1 cellular context compared by ENCODE assay signal in the genomic region with DNA sequence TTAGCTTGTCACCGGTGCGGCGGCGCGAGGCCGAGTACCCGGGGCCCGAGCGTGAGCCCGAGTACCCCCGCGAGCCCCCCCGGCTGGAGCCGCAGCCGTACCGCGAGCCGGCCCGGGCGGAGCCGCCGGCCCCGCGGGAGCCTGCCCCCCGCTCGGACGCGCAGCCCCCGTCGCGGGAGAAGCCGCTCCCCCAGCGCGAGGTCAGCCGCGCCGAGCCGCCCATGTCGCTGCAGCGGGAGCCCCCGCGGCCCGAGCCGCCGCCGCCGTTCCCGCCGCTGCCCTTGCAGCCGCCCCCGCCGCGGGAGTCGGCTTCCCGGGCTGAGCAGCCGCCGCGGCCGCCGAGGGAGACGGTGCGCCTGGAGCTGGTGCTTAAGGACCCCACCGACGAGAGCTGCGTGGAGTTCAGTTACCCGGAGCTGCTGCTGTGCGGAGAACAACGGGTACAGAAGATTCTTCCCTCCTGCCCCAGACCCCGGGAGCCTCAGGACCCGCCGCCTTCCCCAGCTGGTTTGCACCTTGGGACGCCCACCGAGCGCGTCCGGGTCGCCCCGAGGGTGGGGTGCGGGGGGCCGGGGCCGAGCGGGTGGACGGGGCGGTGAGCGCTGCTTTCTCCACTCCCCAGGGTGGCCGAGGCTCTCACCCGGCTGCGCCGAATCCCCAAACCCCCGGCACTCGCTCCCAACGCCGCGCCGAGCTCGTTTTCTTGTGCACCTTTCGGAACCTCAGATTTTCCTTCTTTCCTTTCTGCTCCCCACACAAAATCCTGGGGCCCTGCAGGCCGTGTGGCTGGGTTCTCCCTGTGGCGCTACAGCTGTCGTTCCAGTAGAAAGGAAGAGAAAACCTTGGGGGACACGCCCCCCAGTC.
TF ChIP-seq lines count a peak whose summit lies in the region.

No MANE protein-coding gene starts in this region.

TF ChIP-seq in K562, 482 proteins besides CTCF, POLR2A, EP300 and RAD21 (continued from another document and continues in another):
- TF ChIP-seq, protein P1, sequence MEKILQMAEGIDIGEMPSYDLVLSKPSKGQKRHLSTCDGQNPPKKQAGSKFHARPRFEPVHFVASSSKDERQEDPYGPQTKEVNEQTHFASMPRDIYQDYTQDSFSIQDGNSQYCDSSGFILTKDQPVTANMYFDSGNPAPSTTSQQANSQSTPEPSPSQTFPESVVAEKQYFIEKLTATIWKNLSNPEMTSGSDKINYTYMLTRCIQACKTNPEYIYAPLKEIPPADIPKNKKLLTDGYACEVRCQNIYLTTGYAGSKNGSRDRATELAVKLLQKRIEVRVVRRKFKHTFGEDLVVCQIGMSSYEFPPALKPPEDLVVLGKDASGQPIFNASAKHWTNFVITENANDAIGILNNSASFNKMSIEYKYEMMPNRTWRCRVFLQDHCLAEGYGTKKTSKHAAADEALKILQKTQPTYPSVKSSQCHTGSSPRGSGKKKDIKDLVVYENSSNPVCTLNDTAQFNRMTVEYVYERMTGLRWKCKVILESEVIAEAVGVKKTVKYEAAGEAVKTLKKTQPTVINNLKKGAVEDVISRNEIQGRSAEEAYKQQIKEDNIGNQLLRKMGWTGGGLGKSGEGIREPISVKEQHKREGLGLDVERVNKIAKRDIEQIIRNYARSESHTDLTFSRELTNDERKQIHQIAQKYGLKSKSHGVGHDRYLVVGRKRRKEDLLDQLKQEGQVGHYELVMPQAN (IDR thresholded peaks at IDR 0.05; ENCODE audit: borderline replicate concordance): peak; percentile 66; the same call in 1 of the 2 replicates
- TF ChIP-seq ZNF316 (IDR thresholded peaks at IDR 0.05) (no peak), RFX5 (IDR thresholded peaks at IDR 0.05; ENCODE audit: low read depth, low read length) (no peak), XRCC5 (IDR thresholded peaks at IDR 0.05; ENCODE audit: low read depth, low read length) (no peak), NFIC (IDR thresholded peaks at IDR 0.05) (no peak), ZNF717 (CRISPR knock-in tag; IDR thresholded peaks at IDR 0.05) (no peak), ETV1 (tag; conservative IDR thresholded peaks at IDR 0.05; ENCODE audit: low read depth) (no peak), U2AF2 (optimal IDR thresholded peaks at IDR 0.05; ENCODE audit: low read depth, low read length) (no peak), EGR1 (conservative IDR thresholded peaks at IDR 0.05) (peak; percentile 32), NCOA6 (IDR thresholded peaks at IDR 0.05) (no peak), POLR3A (IDR thresholded peaks at IDR 0.05; ENCODE audit: borderline replicate concordance, extremely low read depth, insufficient read depth, insufficient read length) (no peak), TBL1XR1 (IDR thresholded peaks at IDR 0.05; ENCODE audit: low read length in 2 of 2) (no peak), KLF13 (tag; IDR thresholded peaks at IDR 0.05; ENCODE audit: borderline replicate concordance, low read depth) (peak; percentile 95), SMARCA5 (IDR thresholded peaks at IDR 0.05) (no peak)
- TF ChIP-seq, protein P2, sequence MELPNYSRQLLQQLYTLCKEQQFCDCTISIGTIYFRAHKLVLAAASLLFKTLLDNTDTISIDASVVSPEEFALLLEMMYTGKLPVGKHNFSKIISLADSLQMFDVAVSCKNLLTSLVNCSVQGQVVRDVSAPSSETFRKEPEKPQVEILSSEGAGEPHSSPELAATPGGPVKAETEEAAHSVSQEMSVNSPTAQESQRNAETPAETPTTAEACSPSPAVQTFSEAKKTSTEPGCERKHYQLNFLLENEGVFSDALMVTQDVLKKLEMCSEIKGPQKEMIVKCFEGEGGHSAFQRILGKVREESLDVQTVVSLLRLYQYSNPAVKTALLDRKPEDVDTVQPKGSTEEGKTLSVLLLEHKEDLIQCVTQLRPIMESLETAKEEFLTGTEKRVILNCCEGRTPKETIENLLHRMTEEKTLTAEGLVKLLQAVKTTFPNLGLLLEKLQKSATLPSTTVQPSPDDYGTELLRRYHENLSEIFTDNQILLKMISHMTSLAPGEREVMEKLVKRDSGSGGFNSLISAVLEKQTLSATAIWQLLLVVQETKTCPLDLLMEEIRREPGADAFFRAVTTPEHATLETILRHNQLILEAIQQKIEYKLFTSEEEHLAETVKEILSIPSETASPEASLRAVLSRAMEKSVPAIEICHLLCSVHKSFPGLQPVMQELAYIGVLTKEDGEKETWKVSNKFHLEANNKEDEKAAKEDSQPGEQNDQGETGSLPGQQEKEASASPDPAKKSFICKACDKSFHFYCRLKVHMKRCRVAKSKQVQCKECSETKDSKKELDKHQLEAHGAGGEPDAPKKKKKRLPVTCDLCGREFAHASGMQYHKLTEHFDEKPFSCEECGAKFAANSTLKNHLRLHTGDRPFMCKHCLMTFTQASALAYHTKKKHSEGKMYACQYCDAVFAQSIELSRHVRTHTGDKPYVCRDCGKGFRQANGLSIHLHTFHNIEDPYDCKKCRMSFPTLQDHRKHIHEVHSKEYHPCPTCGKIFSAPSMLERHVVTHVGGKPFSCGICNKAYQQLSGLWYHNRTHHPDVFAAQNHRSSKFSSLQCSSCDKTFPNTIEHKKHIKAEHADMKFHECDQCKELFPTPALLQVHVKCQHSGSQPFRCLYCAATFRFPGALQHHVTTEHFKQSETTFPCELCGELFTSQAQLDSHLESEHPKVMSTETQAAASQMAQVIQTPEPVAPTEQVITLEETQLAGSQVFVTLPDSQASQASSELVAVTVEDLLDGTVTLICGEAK (IDR thresholded peaks at IDR 0.05): 0 out of 2 replicates have a peak, but pooled peaks have one; percentile 31
- TF ChIP-seq, protein P2 (CRISPR knock-in tag; IDR thresholded peaks at IDR 0.05): no peak
- TF ChIP-seq, protein P3, sequence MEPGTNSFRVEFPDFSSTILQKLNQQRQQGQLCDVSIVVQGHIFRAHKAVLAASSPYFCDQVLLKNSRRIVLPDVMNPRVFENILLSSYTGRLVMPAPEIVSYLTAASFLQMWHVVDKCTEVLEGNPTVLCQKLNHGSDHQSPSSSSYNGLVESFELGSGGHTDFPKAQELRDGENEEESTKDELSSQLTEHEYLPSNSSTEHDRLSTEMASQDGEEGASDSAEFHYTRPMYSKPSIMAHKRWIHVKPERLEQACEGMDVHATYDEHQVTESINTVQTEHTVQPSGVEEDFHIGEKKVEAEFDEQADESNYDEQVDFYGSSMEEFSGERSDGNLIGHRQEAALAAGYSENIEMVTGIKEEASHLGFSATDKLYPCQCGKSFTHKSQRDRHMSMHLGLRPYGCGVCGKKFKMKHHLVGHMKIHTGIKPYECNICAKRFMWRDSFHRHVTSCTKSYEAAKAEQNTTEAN (CRISPR knock-in tag; IDR thresholded peaks at IDR 0.05): no peak
- TF ChIP-seq, protein P4, sequence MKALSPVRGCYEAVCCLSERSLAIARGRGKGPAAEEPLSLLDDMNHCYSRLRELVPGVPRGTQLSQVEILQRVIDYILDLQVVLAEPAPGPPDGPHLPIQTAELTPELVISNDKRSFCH (CRISPR knock-in tag; IDR thresholded peaks at IDR 0.05): no peak
- TF ChIP-seq, protein P4 (tag; IDR thresholded peaks at IDR 0.05): 0 out of 2 replicates have a peak, but pooled peaks have one; percentile 40
- TF ChIP-seq, protein P5, sequence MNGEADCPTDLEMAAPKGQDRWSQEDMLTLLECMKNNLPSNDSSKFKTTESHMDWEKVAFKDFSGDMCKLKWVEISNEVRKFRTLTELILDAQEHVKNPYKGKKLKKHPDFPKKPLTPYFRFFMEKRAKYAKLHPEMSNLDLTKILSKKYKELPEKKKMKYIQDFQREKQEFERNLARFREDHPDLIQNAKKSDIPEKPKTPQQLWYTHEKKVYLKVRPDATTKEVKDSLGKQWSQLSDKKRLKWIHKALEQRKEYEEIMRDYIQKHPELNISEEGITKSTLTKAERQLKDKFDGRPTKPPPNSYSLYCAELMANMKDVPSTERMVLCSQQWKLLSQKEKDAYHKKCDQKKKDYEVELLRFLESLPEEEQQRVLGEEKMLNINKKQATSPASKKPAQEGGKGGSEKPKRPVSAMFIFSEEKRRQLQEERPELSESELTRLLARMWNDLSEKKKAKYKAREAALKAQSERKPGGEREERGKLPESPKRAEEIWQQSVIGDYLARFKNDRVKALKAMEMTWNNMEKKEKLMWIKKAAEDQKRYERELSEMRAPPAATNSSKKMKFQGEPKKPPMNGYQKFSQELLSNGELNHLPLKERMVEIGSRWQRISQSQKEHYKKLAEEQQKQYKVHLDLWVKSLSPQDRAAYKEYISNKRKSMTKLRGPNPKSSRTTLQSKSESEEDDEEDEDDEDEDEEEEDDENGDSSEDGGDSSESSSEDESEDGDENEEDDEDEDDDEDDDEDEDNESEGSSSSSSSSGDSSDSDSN (IDR thresholded peaks at IDR 0.05; ENCODE audit: borderline replicate concordance in 1 of 2, low read depth in 2 of 2, low read length in 2 of 2): peak; percentile 73 to 75; a peak in 2 of 4 replicates
- TF ChIP-seq, protein P6, sequence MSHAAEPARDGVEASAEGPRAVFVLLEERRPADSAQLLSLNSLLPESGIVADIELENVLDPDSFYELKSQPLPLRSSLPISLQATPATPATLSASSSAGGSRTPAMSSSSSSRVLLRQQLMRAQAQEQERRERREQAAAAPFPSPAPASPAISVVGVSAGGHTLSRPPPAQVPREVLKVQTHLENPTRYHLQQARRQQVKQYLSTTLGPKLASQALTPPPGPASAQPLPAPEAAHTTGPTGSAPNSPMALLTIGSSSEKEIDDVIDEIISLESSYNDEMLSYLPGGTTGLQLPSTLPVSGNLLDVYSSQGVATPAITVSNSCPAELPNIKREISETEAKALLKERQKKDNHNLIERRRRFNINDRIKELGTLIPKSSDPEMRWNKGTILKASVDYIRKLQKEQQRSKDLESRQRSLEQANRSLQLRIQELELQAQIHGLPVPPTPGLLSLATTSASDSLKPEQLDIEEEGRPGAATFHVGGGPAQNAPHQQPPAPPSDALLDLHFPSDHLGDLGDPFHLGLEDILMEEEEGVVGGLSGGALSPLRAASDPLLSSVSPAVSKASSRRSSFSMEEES (CRISPR knock-in tag; IDR thresholded peaks at IDR 0.05): no peak
